26 cellular contexts compared by ENCODE assay signal in the genomic region with DNA sequence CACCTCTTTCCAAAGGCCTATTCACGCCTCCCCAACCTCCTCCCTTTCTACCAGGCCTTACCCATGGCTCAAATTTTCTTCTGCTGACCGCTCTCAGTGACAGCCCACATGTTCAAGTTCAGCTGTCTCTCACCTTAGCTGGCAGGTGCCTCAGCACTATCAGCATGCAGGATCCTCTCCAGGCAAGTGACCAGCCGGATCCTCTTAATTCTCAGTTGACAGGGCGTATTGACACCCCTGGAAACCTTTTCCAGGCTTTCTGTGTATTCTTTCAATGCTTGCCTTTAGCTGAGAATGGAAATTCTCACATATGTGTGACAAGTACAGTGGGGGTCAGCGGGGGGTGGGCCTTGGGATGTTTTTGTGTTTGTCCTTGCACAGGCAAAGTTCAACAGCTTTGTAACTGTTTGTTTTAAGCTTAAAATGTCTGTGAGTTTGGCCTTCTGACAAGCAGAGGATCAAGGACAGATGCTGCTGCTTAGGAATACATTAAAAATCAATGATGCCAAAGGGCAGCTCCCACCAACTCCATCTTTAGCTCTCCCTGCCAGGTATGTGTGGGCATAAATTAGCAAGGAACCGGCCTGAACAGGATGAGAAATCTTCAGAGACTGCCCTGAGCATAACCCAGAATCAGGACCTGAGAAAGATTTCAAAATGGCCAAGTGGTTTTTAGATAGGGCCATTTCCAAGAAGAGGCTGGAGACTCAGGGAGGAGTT. TPM values are rescaled to one million over a fixed set of nuclear protein-coding genes. Genes with fewer than 3 reads are reported as not detected.
DNase-seq lines count a peak whose midpoint lies in the region; ATAC-seq, FAIRE-seq and TF ChIP-seq lines count a peak whose summit lies in the region.
"Had no signal": no experiment of that assay in that cellular context is flagged by ENCODE, and none has a peak within 500 bp of the region (broad histone marks: within the 10 kb centered on the region; RNA-seq: fewer than 3 reads in every experiment).

No MANE protein-coding gene starts in this region.

- H2BK5ac ChIP-seq in H1 (ENCODE audit: low read depth, low read length), result peak overlapping the region; percentile 57; the same call in 1 of the 2 replicates

- peak overlapping the region; percentile 91; the same call in 1 of the 2 replicates for H2BK20ac ChIP-seq in H1 (ENCODE audit: low read length)

- H3K27ac Mint-ChIP-seq in progenitor cell of endocrine pancreas, result peak overlapping the region; percentile 57
- H3K27ac Mint-ChIP-seq: IgD-negative memory B cell had no signal

- H3K27me3 Mint-ChIP-seq in progenitor cell of endocrine pancreas, result peaks cover 4% of the 10 kb centered on the region

- 86% methylated on average over 6 of the region's 6 CpGs; no CpG with 5 or more reads in 1 of the 2 experiments for WGBS in H1 (ENCODE audit: extremely low coverage in 1 of 2, insufficient coverage in 1 of 2, insufficient read length in 1 of 2, insufficient replicate concordance in 2 of 2, low coverage in 1 of 2, low lambda C conversion rate in 2 of 2, missing lambda C conversion rate in 1 of 2), 2 experiments
- 0% methylated on average over 6 of the region's 6 CpGs for WGBS in HepG2 (ENCODE audit: low lambda C conversion rate)

- H3K4me2 ChIP-seq in H1 (ENCODE audit: insufficient read depth in 1 of 2, low read depth in 2 of 2, low read length in 2 of 2), result peak overlapping the region; percentile 19 to 74; a peak in 2 of 4 replicates
- peak overlapping the region; percentile 72 for H3K4me2 ChIP-seq in HepG2 (ENCODE audit: low read depth, low read length)

- H3K9me3 ChIP-seq in H1 (ENCODE audit: insufficient read depth in 2 of 2, low read depth in 1 of 2, low read length in 1 of 2) (peaks cover 15 to 17% of the 10 kb centered on the region in 2 experiments), HepG2 (ENCODE audit: low read length) (peaks cover 13% of the 10 kb centered on the region)

- no peak overlapping the region for H3K4me3 Mint-ChIP-seq in progenitor cell of endocrine pancreas (ENCODE audit: low read depth)
- H3K4me3 Mint-ChIP-seq: IgD-negative memory B cell had no signal

- no TSS peak for BruUV-seq in HepG2 (replicated peaks; lab: Mats Ljungman, UMichigan)

- H3K79me1 ChIP-seq in H1 (ENCODE audit: low read depth, low read length), result no peaks in the 10 kb centered on the region

- peaks cover 13% of the 10 kb centered on the region for H3K9me3 Mint-ChIP-seq in progenitor cell of endocrine pancreas (ENCODE audit: low read depth)

- TF ChIP-seq CTCF in H1 (IDR thresholded peaks at IDR 0.05; ENCODE audit: control extremely low read depth in 1 of 3, insufficient read depth in 1 of 3, low read depth in 1 of 3, low read length in 3 of 3) (no peak), HepG2 (CRISPR knock-in tag; IDR thresholded peaks at IDR 0.05) (no peak), progenitor cell of endocrine pancreas (IDR thresholded peaks at IDR 0.05; ENCODE audit: unreplicated experiment) (no peak), GM10248 (IDR thresholded peaks at IDR 0.05; ENCODE audit: control extremely low read depth, extremely low read depth, low read depth, missing control alignments) (no peak)

- peak; percentile 26 for DNase-seq in activated CD8-positive, alpha-beta memory T cell treated with anti-CD3 and anti-CD28 coated beads for 24 hours
- no peak for DNase-seq in activated CD8-positive, alpha-beta memory T cell treated with anti-CD3 and anti-CD28 coated beads, Interleukin-2, amount 50 U/mL, for 4 hours
- DNase-seq in H1 (ENCODE audit: low read depth in 1 of 2, low spot score in 2 of 2) (no peak), HepG2 (ENCODE audit: low spot score) (peak; percentile 94), progenitor cell of endocrine pancreas (ENCODE audit: low spot score, unreplicated experiment) (no peak), activated gamma-delta T cell treated with Interleukin-2 at 50 U/mL for 16 hours (no peak), GM10248 (ENCODE audit: extremely low spot score) (no peak)
- DNase-seq: 8988T, ACHN, DMS153, NCI-H1048, NCI-H1417, NCI-H1694, NCI-H2081, NCI-H2227 treated with DMSO at 0.1 percent for 48 hours, NCI-H510A, NCI-H69, SHP77 had no signal

- H2BK120ac ChIP-seq in H1 (replicated peaks; ENCODE audit: low read depth, low read length), result peak overlapping the region; percentile 25

- no peak overlapping the region for H3K23ac ChIP-seq in H1 (ENCODE audit: insufficient read length)

- H3K23me2 ChIP-seq in H1 (ENCODE audit: low read depth, low read length), result peaks cover under 1% of the 10 kb centered on the region; the same call in 1 of the 2 replicates

- H3K9ac ChIP-seq in H1 (replicated peaks in 1 of 4; ENCODE audit: extremely low read depth in 1 of 4, low read depth in 3 of 4, low read length in 3 of 4) (no peak overlapping the region), HepG2 (ENCODE audit: insufficient read depth, low read depth, low read length) (peak overlapping the region; percentile 71)

- FAIRE-seq in H1 (lab: Jason Lieb, UNC), result no peak
- peak; percentile 90 for FAIRE-seq in HepG2 (lab: Jason Lieb, UNC)
- FAIRE-seq: G401.6, GM12878, H54, HTR-8/SVneo had no signal

- H3K4me1 Mint-ChIP-seq in progenitor cell of endocrine pancreas (ENCODE audit: low read depth), result peaks cover 31% of the 10 kb centered on the region
- H3K4me1 Mint-ChIP-seq: IgD-negative memory B cell had no signal

- H3K4ac ChIP-seq in H1 (replicated peaks; ENCODE audit: insufficient read length, low read depth, low read length), result peak overlapping the region; percentile 39

- H3K14ac ChIP-seq in H1 (ENCODE audit: insufficient read length), result no peak overlapping the region

- no peak overlapping the region for H2AK5ac ChIP-seq in H1 (ENCODE audit: low read depth, low read length)

- intact Hi-C loops in HepG2 (cut with micrococcal nuclease; ENCODE audit: unreplicated experiment), result loop anchor here (2.0 kb wide), 1 partner anchor 18 kb away; no protein-coding TSS in a partner anchor

- H3K27me3 ChIP-seq in H1 (replicated peaks in 1 of 4; ENCODE audit: control insufficient read depth in 3 of 4, extremely low read depth in 1 of 4, insufficient read depth in 3 of 4, low read length in 3 of 4) (0 out of 7 replicates have a peak, but pooled peaks cover 0 to 5% (median 0%) of the 10 kb centered on the region in 4 experiments), HepG2 (ENCODE audit: control insufficient read depth in 1 of 2, insufficient read depth in 2 of 2, low read length in 2 of 2) (no peaks in the 10 kb centered on the region)

- H3K18ac ChIP-seq in H1 (ENCODE audit: extremely low read depth, low read length), result peak overlapping the region; percentile 10; the same call in 1 of the 2 replicates

- H2BK12ac ChIP-seq in H1 (ENCODE audit: low read depth, low read length), result peak overlapping the region; percentile 82; the same call in 1 of the 2 replicates

- H3K79me2 ChIP-seq in H1 (ENCODE audit: control insufficient read depth in 1 of 2, insufficient read depth in 2 of 2, low read length in 2 of 2) (no peaks in the 10 kb centered on the region), HepG2 (ENCODE audit: insufficient read depth, low read length) (peaks cover 15% of the 10 kb centered on the region)

- H3K4me1 ChIP-seq in H1 (replicated peaks in 1 of 4; ENCODE audit: control insufficient read depth in 3 of 4, insufficient read depth in 4 of 4, low read length in 3 of 4) (peaks cover 18 to 38% (median 34%) of the 10 kb centered on the region in 4 experiments), HepG2 (ENCODE audit: insufficient read depth, low read length) (peaks cover 90% of the 10 kb centered on the region)

- CTCF ChIA-PET in H1 (lab: Charles Lee; ENCODE audit: partially characterized antibody), result interaction anchor here (0.8 to 1.5 kb wide), 6 partner anchors 11 to 38 kb away, joined by 3 to 5 read pairs (median 3); no protein-coding TSS in a partner anchor
- CTCF ChIA-PET in HepG2 (lab: Yijun Ruan, JAX; ENCODE audit: low intra/inter-chr PET ratio, low total read pairs), result no interaction called here
- CTCF ChIA-PET in GM10248 (lab: Yijun Ruan, JAX), result interaction anchor here (1.3 to 1.5 kb wide), 2 partner anchors 16 to 27 kb away, joined by 3 read pairs; no protein-coding TSS in a partner anchor

- H3K27ac ChIP-seq in H1 (ENCODE audit: low read depth, low read length) (no peak overlapping the region), HepG2 (ENCODE audit: extremely low read length, insufficient read depth, low read length) (peak overlapping the region; percentile 84)
- H3K27ac ChIP-seq: RWPE1 had no signal

- H2AFZ ChIP-seq in H1 (ENCODE audit: low read length) (no peak overlapping the region), HepG2 (ENCODE audit: low read length) (no peak overlapping the region)

- H4K8ac ChIP-seq in H1 (ENCODE audit: extremely low read depth, insufficient read depth, low read length), result no peak overlapping the region

- H3K4me3 ChIP-seq in H1 (ENCODE audit: extremely low read depth in 1 of 4, insufficient read depth in 2 of 4, low read depth in 3 of 4, low read length in 4 of 4) (no peak overlapping the region), HepG2 (replicated peaks in 1 of 3; ENCODE audit: insufficient read depth in 1 of 3, low read depth in 2 of 3, low read length in 3 of 3) (peak overlapping the region; percentile 58 to 69 (median 64))
- H3K4me3 ChIP-seq: GM12878 had no signal

- H4K20me1 ChIP-seq in H1 (replicated peaks in 1 of 2; ENCODE audit: control insufficient read depth in 1 of 2, insufficient read depth in 2 of 2, low read length in 2 of 2) (no peaks in the 10 kb centered on the region), HepG2 (ENCODE audit: insufficient read depth, low read length) (no peaks in the 10 kb centered on the region)

- no peak overlapping the region for H4K5ac ChIP-seq in H1 (ENCODE audit: insufficient read length, low read depth, low read length)

- in situ Hi-C loops in HepG2 (cut with HindIII; ENCODE audit: extremely low pct_ligation_motif_present, low pct_unique_long_range_greater_than_20kb), result no loop called here

- H3K56ac ChIP-seq in H1 (replicated peaks; ENCODE audit: insufficient read length, low read depth, low read length), result no peak overlapping the region

- ATAC-seq in HepG2, result peak; percentile 89
- no peak for ATAC-seq in HG02763 (IDR thresholded peaks at IDR 0.05; ENCODE audit: unreplicated experiment)
- ATAC-seq: GM12878, Panc1 had no signal

- TF ChIP-seq POLR2A in H1 (IDR thresholded peaks at IDR 0.05; ENCODE audit: control extremely low read depth in 1 of 2, low read depth in 2 of 2, low read length in 2 of 2) (no peak), HepG2 (IDR thresholded peaks at IDR 0.05; ENCODE audit: insufficient read depth in 1 of 2, low read depth in 2 of 2, low read length in 2 of 2) (peak in 1 of 2 experiments; percentile 46; a peak in 1 of 4 replicates)

- H4K91ac ChIP-seq in H1 (replicated peaks; ENCODE audit: insufficient read length, low read length), result peak overlapping the region; percentile 67

- no peak overlapping the region for H2BK15ac ChIP-seq in H1 (ENCODE audit: low read length)

- TF ChIP-seq RAD21 in H1 (IDR thresholded peaks at IDR 0.05 in 1 of 2, conservative IDR thresholded peaks at IDR 0.05 in 1 of 2; ENCODE audit: low read depth in 2 of 2, low read length in 2 of 2) (no peak), HepG2 (CRISPR knock-in tag; IDR thresholded peaks at IDR 0.05) (no peak)

- POLR2A ChIA-PET in H1 (lab: Charles Lee; ENCODE audit: partially characterized antibody) (interaction anchor here (1.0 to 1.3 kb wide), 2 partner anchors 15 to 18 kb away, joined by 3 to 5 read pairs; a partner anchor contains a TSS), HepG2 (lab: Yijun Ruan, JAX) (interaction anchor here (0.9 to 3.9 kb wide), 15 partner anchors 10 to 203 kb away, joined by 3 to 90 read pairs (median 4); no protein-coding TSS in a partner anchor), GM10248 (lab: Yijun Ruan, JAX) (no interaction called here)

- TF ChIP-seq EP300 in H1 (IDR thresholded peaks at IDR 0.05; ENCODE audit: borderline replicate concordance in 1 of 2, low read depth in 2 of 2, low read length in 2 of 2), result no peak
- TF ChIP-seq EP300 in HepG2 (IDR thresholded peaks at IDR 0.05; ENCODE audit: low read depth in 2 of 2, low read length in 2 of 2), result peak; percentile 31 to 96; a peak in 2 of 4 replicates
- peak; percentile 86 for TF ChIP-seq EP300 in HepG2 (CRISPR knock-in tag; IDR thresholded peaks at IDR 0.05; ENCODE audit: borderline replicate concordance)

- no peaks in the 10 kb centered on the region for H3K36me3 ChIP-seq in H1 (ENCODE audit: control insufficient read depth in 2 of 4, insufficient read depth in 4 of 4, low read length in 3 of 4)
- no peaks in the 10 kb centered on the region for H3K36me3 ChIP-seq in HepG2 (replicated peaks in 1 of 2; ENCODE audit: control insufficient read depth in 1 of 2, insufficient read depth in 2 of 2, low read length in 2 of 2)

- H3K36me3 Mint-ChIP-seq in progenitor cell of endocrine pancreas (ENCODE audit: insufficient read depth), result peaks cover 6% of the 10 kb centered on the region
- H3K36me3 Mint-ChIP-seq: IgD-negative memory B cell had no signal

RNA-seq across cellular contexts. Expression of a gene that starts 17.4 kb away (rescaled TPM):
- total RNA-seq in H1 (2021; fragmentation: NEBNext Ultra II Directional; extraction: Animal tissue kit (Norgen Biotek cat#: 25700)), result 24.0 and 27.2 TPM in 2 replicates
- 27.7 and 28.1 TPM in 2 replicates for polyA plus RNA-seq in H1 (2011; rRNA removed)
- 35.9 TPM for polyA plus RNA-seq in H1 (2011; cell fraction: cytosol; rRNA removed)
- 45.8 TPM for polyA plus RNA-seq in H1 (2011; cell fraction: nucleus; rRNA removed)
- 21.0 to 34.8 TPM (median 31.0 TPM) in 4 replicates for polyA plus RNA-seq in H1 (2012, experiment 1 of 2)
- 18.8 TPM for polyA plus RNA-seq in H1 (2012, experiment 2 of 2)
- 16.2 TPM for polyA plus RNA-seq in H1 (2013, experiment 1 of 2)
- 14.6 TPM for polyA plus RNA-seq in H1 (2013, experiment 2 of 2)
- polyA minus RNA-seq in H1 (2011; rRNA and poly(A)+ RNA removed), result 28.8 and 37.6 TPM in 2 replicates
- polyA minus RNA-seq in H1 (2011; cell fraction: cytosol; rRNA and poly(A)+ RNA removed), result 12.6 TPM
- 26.3 TPM for polyA minus RNA-seq in H1 (2011; cell fraction: nucleus; rRNA and poly(A)+ RNA removed)
- 21.2 and 26.9 TPM in 2 replicates for total RNA-seq in HepG2 (2016; rRNA removed; fragmentation: Illumina TruSeq; extraction: Trizol)
- total RNA-seq in HepG2 (2016; cell fraction: cytosol; rRNA removed; fragmentation: Illumina TruSeq; extraction: Trizol; ENCODE audit: low read depth), result 3.3 and 3.6 TPM in 2 replicates
- total RNA-seq in HepG2 (2016; cell fraction: insoluble cytoplasmic fraction; rRNA removed; fragmentation: Illumina TruSeq; extraction: Trizol), result 21.4 and 23.7 TPM in 2 replicates
- 5.1 and 6.3 TPM in 2 replicates for total RNA-seq in HepG2 (2016; cell fraction: membrane; rRNA removed; fragmentation: Illumina TruSeq; extraction: Trizol)
- total RNA-seq in HepG2 (2016; cell fraction: nucleus; rRNA removed; fragmentation: Illumina TruSeq; extraction: Trizol), result 21.5 and 22.1 TPM in 2 replicates
- polyA plus RNA-seq in HepG2 (2011; rRNA removed), result 71.9 and 88.5 TPM in 2 replicates
- polyA plus RNA-seq in HepG2 (2011; cell fraction: cytosol; rRNA removed), result 48.3 and 55.2 TPM in 2 replicates
- polyA plus RNA-seq in HepG2 (2011; cell fraction: nucleus; rRNA removed), result 155 and 175 TPM in 2 replicates
- polyA plus RNA-seq in HepG2 (2012), result 58.0 and 95.2 TPM in 2 replicates
- 3.2 and 4.0 TPM in 2 replicates for polyA plus RNA-seq in HepG2 (2016; cell fraction: cytosol; fragmentation: Illumina TruSeq; extraction: Trizol; ENCODE audit: low read depth)
- polyA plus RNA-seq in HepG2 (2016; cell fraction: insoluble cytoplasmic fraction; fragmentation: Illumina TruSeq; extraction: Trizol; ENCODE audit: low read depth), result 25.8 and 27.9 TPM in 2 replicates
- 5.6 and 5.9 TPM in 2 replicates for polyA plus RNA-seq in HepG2 (2016; cell fraction: membrane; fragmentation: Illumina TruSeq; extraction: Trizol; ENCODE audit: low read depth)
- polyA plus RNA-seq in HepG2 (2016; cell fraction: nucleus; fragmentation: Illumina TruSeq; extraction: Trizol; ENCODE audit: insufficient read depth, low read depth), result 56.0 and 59.9 TPM in 2 replicates
- 7.9 and 48.3 TPM in 2 replicates for polyA minus RNA-seq in HepG2 (2011; rRNA and poly(A)+ RNA removed; ENCODE audit: low replicate concordance)
- polyA minus RNA-seq in HepG2 (2011; cell fraction: cytosol; rRNA and poly(A)+ RNA removed), result 15.6 and 18.9 TPM in 2 replicates
- 54.7 and 82.6 TPM in 2 replicates for polyA minus RNA-seq in HepG2 (2011; cell fraction: nucleus; rRNA and poly(A)+ RNA removed)
- total RNA-seq in progenitor cell of endocrine pancreas, result 41.9 and 42.8 TPM in 2 replicates

Comparison
In these comparisons a context has a peak if more than half of its experiments do, and no peak if none do; other contexts are left out.
1. DNase-seq: peak in activated CD8-positive, alpha-beta memory T cell treated with anti-CD3 and anti-CD28 coated beads for 24 hours (single experiment) and HepG2 (single experiment); none in activated CD8-positive, alpha-beta memory T cell treated with anti-CD3 and anti-CD28 coated beads, Interleukin-2, amount 50 U/mL, for 4 hours (single experiment), H1 (0 of 2), progenitor cell of endocrine pancreas (single experiment), activated gamma-delta T cell treated with Interleukin-2 at 50 U/mL for 16 hours (single experiment) and GM10248 (single experiment).
2. H3K4me3 ChIP-seq: peak in HepG2 (3 of 3); none in H1 (0 of 4).